ENCODE assay signal across 8 cellular contexts in the genomic region with DNA sequence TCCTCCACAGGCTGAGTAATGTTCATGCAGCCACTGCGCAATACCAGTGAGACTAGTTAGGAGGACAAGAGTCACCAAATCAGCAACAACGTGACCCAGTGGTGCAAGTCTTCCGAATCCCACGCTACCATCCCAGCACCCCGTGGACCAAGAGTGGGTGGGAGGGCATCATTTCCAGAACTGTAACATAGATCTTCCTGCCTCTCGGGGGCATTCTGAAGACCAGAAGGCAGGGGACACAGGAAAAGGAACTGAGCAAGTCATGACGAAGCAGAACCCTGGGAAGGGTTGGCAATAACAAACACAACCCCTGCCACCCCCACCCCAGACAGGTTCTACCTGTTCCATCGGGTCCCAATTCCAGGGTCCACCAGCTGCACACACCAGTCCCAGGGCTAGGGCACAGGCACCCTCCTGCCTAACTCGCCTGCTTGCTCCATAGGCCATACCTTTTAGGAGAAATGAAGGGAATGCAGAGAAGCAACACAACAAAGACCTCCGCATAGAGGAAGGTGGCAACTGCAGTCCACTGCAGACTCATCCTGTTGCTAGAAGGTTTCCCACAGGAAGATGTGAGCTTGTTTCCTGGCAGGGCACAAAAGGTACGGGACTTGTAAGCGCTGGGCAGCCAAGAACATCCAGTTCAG. TPM values are rescaled to one million over a fixed set of nuclear protein-coding genes. Genes with fewer than 3 reads are reported as not detected.
DNase-seq lines count a peak whose midpoint lies in the region; ATAC-seq, FAIRE-seq and TF ChIP-seq lines count a peak whose summit lies in the region.

No MANE protein-coding gene starts in this region.

- DNase-seq in endothelial cell of umbilical vein (ENCODE audit: low read depth, low spot score) (peak; percentile 33), pancreas (peak in 4 of 6 donors; percentile 23 to 64 (median 34)), NCI-H82 treated with DMSO at 0.1 percent for 48 hours (lab: John Stamatoyannopoulos, UW; ENCODE audit: unreplicated experiment) (no peak), medulla oblongata (ENCODE audit: extremely low spot score) (no peak)
- DNase-seq in activated CD4-positive, CD25-positive, alpha-beta regulatory T cell treated with anti-CD3 and anti-CD28 coated beads, Interleukin-2, amount 50 U/mL, for 72 hours, result no peak

- intact Hi-C loops in endothelial cell of umbilical vein (cut with micrococcal nuclease), result no loop called here
- intact Hi-C loops in pancreas (cut with DNase I), result no loop called here

- FAIRE-seq in endothelial cell of umbilical vein (lab: Jason Lieb, UNC) (peak; percentile 97), pancreas (lab: Jason Lieb, UNC) (no peak)

- H3K9me3 ChIP-seq in ES-I3 (ENCODE audit: control insufficient read depth, insufficient read depth, low read length) (no peaks in the 10 kb centered on the region), OCI-LY3 (ENCODE audit: insufficient read depth, low read length) (no peaks in the 10 kb centered on the region), endothelial cell of umbilical vein (replicated peaks; ENCODE audit: control insufficient read depth, insufficient read depth, low read length) (no peaks in the 10 kb centered on the region), pancreas (no peaks in the 10 kb centered on the region)

- TSS peak; percentile 44 for BruUV-seq in endothelial cell of umbilical vein (replicated peaks; lab: Mats Ljungman, UMichigan)

- dilution Hi-C loops in endothelial cell of umbilical vein (cut with MboI; ENCODE audit: extremely low pct_ligation_motif_present, low sequenced_read_pairs), result no loop called here

- 14 to 52% methylated on average over 12 of the region's 12 CpGs for WGBS in pancreas, 2 donors

- H3K4me1 ChIP-seq in ES-I3 (ENCODE audit: insufficient read depth, low read length) (peaks cover 19% of the 10 kb centered on the region; the same call in 1 of the 2 replicates), OCI-LY3 (ENCODE audit: low read length) (peaks cover 34% of the 10 kb centered on the region), endothelial cell of umbilical vein (ENCODE audit: control insufficient read depth, extremely low read depth, insufficient read depth, low read length) (peaks cover 28% of the 10 kb centered on the region), pancreas (peaks cover 0 to 21% (median 7%) of the 10 kb centered on the region in 3 donors)

- peak overlapping the region; percentile 72 for H3K27ac ChIP-seq in OCI-LY3 (ENCODE audit: low read length)
- H3K27ac ChIP-seq in endothelial cell of umbilical vein (ENCODE audit: insufficient read depth, low read depth, low read length), result peak overlapping the region; percentile 42
- H3K27ac ChIP-seq in pancreas, result peak overlapping the region; percentile 46 to 82 (median 74)

- no peak for TF ChIP-seq CTCF in OCI-LY3 (IDR thresholded peaks at IDR 0.05; ENCODE audit: low read depth, low read length)
- TF ChIP-seq CTCF in endothelial cell of umbilical vein (IDR thresholded peaks at IDR 0.05; ENCODE audit: extremely low read depth in 1 of 2, insufficient read depth in 1 of 2, low read depth in 1 of 2, low read length in 2 of 2), result no peak
- no peak for TF ChIP-seq CTCF in pancreas (IDR thresholded peaks at IDR 0.05)

- peak overlapping the region; percentile 98 for H3K4me2 ChIP-seq in OCI-LY3 (ENCODE audit: low read length)
- peak overlapping the region; percentile 45 for H3K4me2 ChIP-seq in endothelial cell of umbilical vein (ENCODE audit: insufficient read depth, low read length)

- no peak for TF ChIP-seq POLR2A in endothelial cell of umbilical vein (IDR thresholded peaks at IDR 0.05; ENCODE audit: low read depth, low read length)

- H3K27me3 ChIP-seq in OCI-LY3 (ENCODE audit: low read depth, low read length) (no peaks in the 10 kb centered on the region), endothelial cell of umbilical vein (ENCODE audit: control insufficient read depth in 2 of 2, insufficient read depth in 2 of 2, low read length in 2 of 2) (no peaks in the 10 kb centered on the region), pancreas (no peaks in the 10 kb centered on the region)

- POLR2A ChIA-PET in endothelial cell of umbilical vein (lab: Charles Lee), result no interaction called here

- H3K4me3 ChIP-seq in OCI-LY3 (ENCODE audit: low read length), result peak overlapping the region; percentile 98
- peak overlapping the region in 2 of 3 experiments; percentile 41 to 73 for H3K4me3 ChIP-seq in endothelial cell of umbilical vein (replicated peaks in 1 of 3; ENCODE audit: insufficient read depth in 1 of 3, low read depth in 1 of 3, low read length in 3 of 3)
- H3K4me3 ChIP-seq in pancreas, result peak overlapping the region; percentile 45 to 56 (median 55)

- H3K36me3 ChIP-seq in ES-I3 (ENCODE audit: insufficient read depth, low read length) (peaks cover 22% of the 10 kb centered on the region), OCI-LY3 (replicated peaks; ENCODE audit: low read depth, low read length) (peaks cover 34% of the 10 kb centered on the region), endothelial cell of umbilical vein (ENCODE audit: control insufficient read depth in 2 of 2, extremely low read depth in 1 of 2, insufficient read depth in 2 of 2, low read length in 2 of 2) (peaks cover 4 to 13% of the 10 kb centered on the region in 2 experiments), pancreas (no peaks in the 10 kb centered on the region)

- H3K9me1 ChIP-seq in endothelial cell of umbilical vein (replicated peaks; ENCODE audit: control insufficient read depth, extremely low read depth, insufficient read depth, low read length), result no peaks in the 10 kb centered on the region

- H4K20me1 ChIP-seq in OCI-LY3 (ENCODE audit: insufficient read depth, low read length) (peaks cover 13% of the 10 kb centered on the region), endothelial cell of umbilical vein (replicated peaks; ENCODE audit: control insufficient read depth, extremely low read depth, insufficient read depth, low read length) (no peaks in the 10 kb centered on the region)

- H2AFZ ChIP-seq in OCI-LY3 (ENCODE audit: low read depth, low read length) (no peak overlapping the region), endothelial cell of umbilical vein (ENCODE audit: low read depth, low read length) (no peak overlapping the region)

- H3K79me2 ChIP-seq in OCI-LY3 (ENCODE audit: low read length) (peaks cover 51% of the 10 kb centered on the region), endothelial cell of umbilical vein (ENCODE audit: control insufficient read depth, insufficient read depth, low read length) (peaks cover 36% of the 10 kb centered on the region)

- ATAC-seq in pancreas (no peak), HG03439 (IDR thresholded peaks at IDR 0.05; ENCODE audit: unreplicated experiment) (no peak)

- H3K9ac ChIP-seq in ES-I3 (ENCODE audit: low read depth, low read length) (peak overlapping the region; percentile 76), OCI-LY3 (ENCODE audit: low read length) (peak overlapping the region; percentile 88), endothelial cell of umbilical vein (replicated peaks; ENCODE audit: extremely low read depth, insufficient read depth, low read length) (peak overlapping the region; percentile 69)

- CTCF ChIA-PET in endothelial cell of umbilical vein (lab: Charles Lee), result interaction anchor here (3.0 kb wide), 1 partner anchor 14 kb away, joined by 10 read pairs; no protein-coding TSS in a partner anchor

RNA-seq across cellular contexts. Expression of a gene that starts 1.4 kb away (rescaled TPM):
- 198 and 203 TPM in 2 replicates for total RNA-seq in endothelial cell of umbilical vein
- polyA plus RNA-seq in endothelial cell of umbilical vein, result 169 and 220 TPM in 2 replicates
- 144 and 159 TPM in 2 replicates for polyA plus RNA-seq in endothelial cell of umbilical vein (2011; cell fraction: cytosol; rRNA removed)
- polyA plus RNA-seq in endothelial cell of umbilical vein (2011; cell fraction: nucleus; rRNA removed), result 102 and 112 TPM in 2 replicates
- polyA plus RNA-seq in endothelial cell of umbilical vein (2012), result 263 and 306 TPM in 2 replicates
- polyA minus RNA-seq in endothelial cell of umbilical vein, result 170 and 176 TPM in 2 replicates
- polyA minus RNA-seq in endothelial cell of umbilical vein (2011; cell fraction: cytosol; rRNA and poly(A)+ RNA removed), result 67.2 TPM
- 28.7 and 51.9 TPM in 2 replicates for polyA minus RNA-seq in endothelial cell of umbilical vein (2011; cell fraction: nucleus; rRNA and poly(A)+ RNA removed)
- 100 to 1,000 TPM in 2 of 6 donors, 10 to 100 TPM in 4; 72.2 to 118 (median 88.4) TPM for total RNA-seq in pancreas
- polyA plus RNA-seq in pancreas, result 10 to 100 TPM; 66.3 to 90.1 TPM

RNA-seq across cellular contexts. Expression of a gene that starts 1.8 kb away (rescaled TPM):
- total RNA-seq in endothelial cell of umbilical vein (12.9 and 14.3 TPM in 2 replicates), pancreas (10 to 100 TPM in 3 of 6 donors, 1 to 10 TPM in 3; 5.8 to 13.2 (median 9.8) TPM)
- polyA plus RNA-seq in endothelial cell of umbilical vein (9.1 and 11.3 TPM in 2 replicates), pancreas (10 to 100 TPM in 1 of 2 donors, 1 to 10 TPM in 1; 6.7 to 11.9 TPM)
- 5.3 and 6.9 TPM in 2 replicates for polyA plus RNA-seq in endothelial cell of umbilical vein (2011; cell fraction: cytosol; rRNA removed)
- polyA plus RNA-seq in endothelial cell of umbilical vein (2011; cell fraction: nucleus; rRNA removed), result 12.7 and 14.2 TPM in 2 replicates
- polyA plus RNA-seq in endothelial cell of umbilical vein (2012), result 12.1 and 13.4 TPM in 2 replicates
- 8.7 and 10.7 TPM in 2 replicates for polyA minus RNA-seq in endothelial cell of umbilical vein
- 21.5 TPM for polyA minus RNA-seq in endothelial cell of umbilical vein (2011; cell fraction: cytosol; rRNA and poly(A)+ RNA removed)
- 6.3 and 11.1 TPM in 2 replicates for polyA minus RNA-seq in endothelial cell of umbilical vein (2011; cell fraction: nucleus; rRNA and poly(A)+ RNA removed)

RNA-seq across cellular contexts. Expression of a gene that starts 35.1 kb away (rescaled TPM):
- 23.6 and 28.8 TPM in 2 replicates for total RNA-seq in endothelial cell of umbilical vein
- polyA plus RNA-seq in endothelial cell of umbilical vein, result 22.7 and 22.8 TPM in 2 replicates
- polyA plus RNA-seq in endothelial cell of umbilical vein (2011; cell fraction: cytosol; rRNA removed), result 14.4 and 18.5 TPM in 2 replicates
- polyA plus RNA-seq in endothelial cell of umbilical vein (2011; cell fraction: nucleus; rRNA removed), result 23.1 and 36.6 TPM in 2 replicates
- 23.1 and 25.7 TPM in 2 replicates for polyA plus RNA-seq in endothelial cell of umbilical vein (2012)
- polyA minus RNA-seq in endothelial cell of umbilical vein, result 42.5 and 44.1 TPM in 2 replicates
- 35.0 TPM for polyA minus RNA-seq in endothelial cell of umbilical vein (2011; cell fraction: cytosol; rRNA and poly(A)+ RNA removed)
- polyA minus RNA-seq in endothelial cell of umbilical vein (2011; cell fraction: nucleus; rRNA and poly(A)+ RNA removed), result 10.9 and 18.4 TPM in 2 replicates
- total RNA-seq in pancreas, result 10 to 100 TPM in 4 of 6 donors, 1 to 10 TPM in 2; 8.4 to 15.8 (median 11.1) TPM
- 10 to 100 TPM; 12.3 to 14.4 TPM for polyA plus RNA-seq in pancreas

RNA-seq across cellular contexts. Expression of a gene that starts 41.2 kb away (rescaled TPM):
- total RNA-seq in endothelial cell of umbilical vein (29.7 and 31.4 TPM in 2 replicates), pancreas (1 to 10 TPM; 4.0 to 9.0 (median 5.2) TPM)
- polyA plus RNA-seq in endothelial cell of umbilical vein (19.0 and 27.1 TPM in 2 replicates), pancreas (10 to 100 TPM; 22.9 to 28.6 TPM)
- polyA plus RNA-seq in endothelial cell of umbilical vein (2011; cell fraction: cytosol; rRNA removed), result 9.5 and 17.0 TPM in 2 replicates
- polyA plus RNA-seq in endothelial cell of umbilical vein (2011; cell fraction: nucleus; rRNA removed), result 127 and 160 TPM in 2 replicates
- polyA plus RNA-seq in endothelial cell of umbilical vein (2012), result 23.3 and 35.6 TPM in 2 replicates
- 20.0 and 36.5 TPM in 2 replicates for polyA minus RNA-seq in endothelial cell of umbilical vein
- polyA minus RNA-seq in endothelial cell of umbilical vein (2011; cell fraction: cytosol; rRNA and poly(A)+ RNA removed), result 0.20 TPM
- 24.5 and 40.3 TPM in 2 replicates for polyA minus RNA-seq in endothelial cell of umbilical vein (2011; cell fraction: nucleus; rRNA and poly(A)+ RNA removed)

RNA-seq across cellular contexts. Expression of a gene that starts 49.2 kb away (rescaled TPM):
- total RNA-seq in endothelial cell of umbilical vein (not detected in 2 replicates), pancreas (under 1 TPM in 3 of 6 donors, not detected in 3; 0.35 to 0.67 (median 0.49) TPM)
- polyA plus RNA-seq in endothelial cell of umbilical vein (0.12 and 0.37 TPM in 2 replicates), pancreas (under 1 TPM; 0.28 to 0.99 TPM)
- polyA plus RNA-seq in endothelial cell of umbilical vein (2011; cell fraction: cytosol; rRNA removed), result not detected in 2 replicates
- 0.42 and 0.59 TPM in 2 replicates for polyA plus RNA-seq in endothelial cell of umbilical vein (2011; cell fraction: nucleus; rRNA removed)
- not detected in 2 replicates for polyA plus RNA-seq in endothelial cell of umbilical vein (2012)
- polyA minus RNA-seq in endothelial cell of umbilical vein, result 1.3 TPM in 1 of 2 replicates, not detected in the other
- not detected for polyA minus RNA-seq in endothelial cell of umbilical vein (2011; cell fraction: cytosol; rRNA and poly(A)+ RNA removed)
- not detected in 2 replicates for polyA minus RNA-seq in endothelial cell of umbilical vein (2011; cell fraction: nucleus; rRNA and poly(A)+ RNA removed)

Comparison
In these comparisons a context has a peak if more than half of its experiments do, and no peak if none do; other contexts are left out.
1. DNase-seq: peak in endothelial cell of umbilical vein (single experiment) and pancreas (4 of 6); none in activated CD4-positive, CD25-positive, alpha-beta regulatory T cell treated with anti-CD3 and anti-CD28 coated beads, Interleukin-2, amount 50 U/mL, for 72 hours (single experiment), NCI-H82 treated with DMSO at 0.1 percent for 48 hours (single experiment) and medulla oblongata (single experiment).
2. Peak in every context shown above with its lines, with median percentiles within 50 percentile points of each other: H3K9ac ChIP-seq, H3K27ac ChIP-seq and H3K4me3 ChIP-seq.